11 cellular contexts compared by ENCODE assay signal in genomic region chr19:13208964-13209796, GRCh38. TPM values are rescaled to one million over a fixed set of nuclear protein-coding genes. Genes with fewer than 3 reads are reported as not detected.
A peak's percentile ranks its signal among the peaks of the same experiment; 100 is the strongest.
DNase-seq lines count a peak whose midpoint lies in the region; ATAC-seq and TF ChIP-seq lines count a peak whose summit lies in the region.
"Had no signal": no experiment of that assay in that cellular context is flagged by ENCODE, and none has a peak within 500 bp of the region (broad histone marks: within the 10 kb centered on the region; RNA-seq: fewer than 3 reads in every experiment).

No MANE protein-coding gene starts in this region.

- peaks cover 2% of the 10 kb centered on the region for H3K36me3 Mint-ChIP-seq in activated CD4-positive, alpha-beta T cell treated with anti-CD3 and anti-CD28 coated beads, Interleukin-2, amount 10 ng/mL, durations not matched to agents 7 days and 5 days (ENCODE audit: low read depth)
- H3K36me3 Mint-ChIP-seq in dendritic cell treated with granulocyte-macrophage colony-stimulating factor and Interleukin-4, amounts not matched to agents 40 ng/mL and 50 ng/mL, for 4 days (ENCODE audit: low read depth), result no peaks in the 10 kb centered on the region
- H3K36me3 Mint-ChIP-seq in stimulated activated effector memory CD8-positive, alpha-beta T cell treated with anti-CD3 and anti-CD28 coated beads, Interleukin-12 subunit alpha, Interleukin-12 subunit beta, amount 100 ng/mL, for 72 hours, result no peaks in the 10 kb centered on the region

- H3K27ac ChIP-seq in HL-60 (replicated peaks), result peak overlapping the region; percentile 44

- ATAC-seq in stimulated activated effector memory CD8-positive, alpha-beta T cell treated with anti-CD3 and anti-CD28 coated beads, Interleukin-12 subunit alpha, Interleukin-12 subunit beta, amount 100 ng/mL, for 72 hours, result no peak
- no peak for ATAC-seq in GM21447 (IDR thresholded peaks at IDR 0.05; ENCODE audit: unreplicated experiment)
- ATAC-seq in GM18511 (IDR thresholded peaks at IDR 0.05; ENCODE audit: unreplicated experiment), result no peak

- intact Hi-C loops in dendritic cell treated with granulocyte-macrophage colony-stimulating factor and Interleukin-4, amounts not matched to agents 40 ng/mL and 50 ng/mL, for 4 days (cut with micrococcal nuclease), result loop anchor here (5.0 kb wide), 2 partner anchors 47 to 53 kb away; no protein-coding TSS in a partner anchor

- H3K9me3 Mint-ChIP-seq in activated CD4-positive, alpha-beta T cell treated with anti-CD3 and anti-CD28 coated beads, Interleukin-2, amount 10 ng/mL, durations not matched to agents 7 days and 5 days, result no peaks in the 10 kb centered on the region
- H3K9me3 Mint-ChIP-seq in dendritic cell treated with granulocyte-macrophage colony-stimulating factor and Interleukin-4, amounts not matched to agents 40 ng/mL and 50 ng/mL, for 4 days, result no peaks in the 10 kb centered on the region
- no peaks in the 10 kb centered on the region for H3K9me3 Mint-ChIP-seq in stimulated activated effector memory CD8-positive, alpha-beta T cell treated with anti-CD3 and anti-CD28 coated beads, Interleukin-12 subunit alpha, Interleukin-12 subunit beta, amount 100 ng/mL, for 72 hours
- H3K9me3 Mint-ChIP-seq: neural crest cell had no signal

- CTCF ChIA-PET in activated CD4-positive, alpha-beta T cell treated with anti-CD3 and anti-CD28 coated beads, Interleukin-2, amount 10 ng/mL, durations not matched to agents 7 days and 5 days (lab: Charles Lee), result interaction anchor here (0.6 kb wide), 1 partner anchor 39 kb away, joined by 4 read pairs; no protein-coding TSS in a partner anchor

- H3K4me1 ChIP-seq in BE2C, result no peaks in the 10 kb centered on the region
- H3K4me1 ChIP-seq: A549 had no signal

- peak overlapping the region; percentile 84 for H3K27ac Mint-ChIP-seq in activated CD4-positive, alpha-beta T cell treated with anti-CD3 and anti-CD28 coated beads, Interleukin-2, amount 10 ng/mL, durations not matched to agents 7 days and 5 days
- peak overlapping the region; percentile 78 for H3K27ac Mint-ChIP-seq in dendritic cell treated with granulocyte-macrophage colony-stimulating factor and Interleukin-4, amounts not matched to agents 40 ng/mL and 50 ng/mL, for 4 days
- no peak overlapping the region for H3K27ac Mint-ChIP-seq in stimulated activated effector memory CD8-positive, alpha-beta T cell treated with anti-CD3 and anti-CD28 coated beads, Interleukin-12 subunit alpha, Interleukin-12 subunit beta, amount 100 ng/mL, for 72 hours

- H3K9me3 ChIP-seq in BE2C, result no peaks in the 10 kb centered on the region
- H3K9me3 ChIP-seq: A549 had no signal

- DNase-seq in activated CD4-positive, alpha-beta T cell treated with anti-CD3 and anti-CD28 coated beads, Interleukin-2, amount 10 ng/mL, durations not matched to agents 7 days and 5 days, result no peak
- DNase-seq in activated CD4-positive, alpha-beta T cell treated with anti-CD3 and anti-CD28 coated beads for 1 hour, result no peak
- DNase-seq in HL-60 (ENCODE audit: low read depth in 1 of 2, low spot score in 1 of 2) (no peak), BE2C (no peak)
- no peak for DNase-seq in stimulated activated effector memory CD8-positive, alpha-beta T cell treated with anti-CD3 and anti-CD28 coated beads, Interleukin-12 subunit alpha, Interleukin-12 subunit beta, amount 100 ng/mL, for 72 hours (ENCODE audit: low spot score in 2 of 2)
- DNase-seq: NCI-H510A treated with DMSO at 0.1 percent for 48 hours had no signal

- TF ChIP-seq CTCF in HL-60 (IDR thresholded peaks at IDR 0.05; ENCODE audit: insufficient read depth, low read length) (no peak), BE2C (IDR thresholded peaks at IDR 0.05; ENCODE audit: low read depth, low read length) (no peak)

- H3K4me1 Mint-ChIP-seq in activated CD4-positive, alpha-beta T cell treated with anti-CD3 and anti-CD28 coated beads, Interleukin-2, amount 10 ng/mL, durations not matched to agents 7 days and 5 days, result peaks cover 25% of the 10 kb centered on the region
- H3K4me1 Mint-ChIP-seq in dendritic cell treated with granulocyte-macrophage colony-stimulating factor and Interleukin-4, amounts not matched to agents 40 ng/mL and 50 ng/mL, for 4 days (ENCODE audit: low read depth), result peaks cover 30% of the 10 kb centered on the region
- H3K4me1 Mint-ChIP-seq in stimulated activated effector memory CD8-positive, alpha-beta T cell treated with anti-CD3 and anti-CD28 coated beads, Interleukin-12 subunit alpha, Interleukin-12 subunit beta, amount 100 ng/mL, for 72 hours, result peaks cover 17% of the 10 kb centered on the region

- POLR2A ChIA-PET in activated CD4-positive, alpha-beta T cell treated with anti-CD3 and anti-CD28 coated beads, Interleukin-2, amount 10 ng/mL, durations not matched to agents 7 days and 5 days (lab: Charles Lee), result no interaction called here

- no peaks in the 10 kb centered on the region for H3K36me3 ChIP-seq in BE2C

- no peaks in the 10 kb centered on the region for H3K27me3 ChIP-seq in HL-60 (ENCODE audit: insufficient read depth, poor library complexity, severe bottlenecking)
- H3K27me3 ChIP-seq in BE2C, result no peaks in the 10 kb centered on the region

- H3K27me3 Mint-ChIP-seq in activated CD4-positive, alpha-beta T cell treated with anti-CD3 and anti-CD28 coated beads, Interleukin-2, amount 10 ng/mL, durations not matched to agents 7 days and 5 days, result no peaks in the 10 kb centered on the region
- peaks cover 26% of the 10 kb centered on the region for H3K27me3 Mint-ChIP-seq in dendritic cell treated with granulocyte-macrophage colony-stimulating factor and Interleukin-4, amounts not matched to agents 40 ng/mL and 50 ng/mL, for 4 days

- no peak overlapping the region; the same call in 1 of the 2 replicates for H3K4me3 ChIP-seq in HL-60 (replicated peaks; ENCODE audit: insufficient read depth, low read length)
- H3K4me3 ChIP-seq in BE2C (ENCODE audit: low read depth, low read length), result no peak overlapping the region
- H3K4me3 ChIP-seq: A549 had no signal

- H3K4me3 Mint-ChIP-seq in activated CD4-positive, alpha-beta T cell treated with anti-CD3 and anti-CD28 coated beads, Interleukin-2, amount 10 ng/mL, durations not matched to agents 7 days and 5 days, result peak overlapping the region; percentile 59
- H3K4me3 Mint-ChIP-seq in dendritic cell treated with granulocyte-macrophage colony-stimulating factor and Interleukin-4, amounts not matched to agents 40 ng/mL and 50 ng/mL, for 4 days, result peak overlapping the region; percentile 74
- H3K4me3 Mint-ChIP-seq in stimulated activated effector memory CD8-positive, alpha-beta T cell treated with anti-CD3 and anti-CD28 coated beads, Interleukin-12 subunit alpha, Interleukin-12 subunit beta, amount 100 ng/mL, for 72 hours, result peak overlapping the region; percentile 56
- H3K4me3 Mint-ChIP-seq: neural crest cell had no signal

RNA-seq across cellular contexts. Expression of gene IER2, which starts 59.0 kb away (rescaled TPM):
- 100 to 1,000 TPM; 167 to 188 TPM for total RNA-seq in activated CD4-positive, alpha-beta T cell treated with anti-CD3 and anti-CD28 coated beads, Interleukin-2, amount 10 ng/mL, durations not matched to agents 7 days and 5 days
- 291 TPM for polyA plus RNA-seq in BE2C (2012; ENCODE audit: insufficient read depth, insufficient read length, low read depth)

RNA-seq across cellular contexts. Expression of gene STX10, which starts 59.0 kb away (rescaled TPM):
- total RNA-seq in activated CD4-positive, alpha-beta T cell treated with anti-CD3 and anti-CD28 coated beads, Interleukin-2, amount 10 ng/mL, durations not matched to agents 7 days and 5 days, result 10 to 100 TPM; 62.3 to 65.0 TPM
- polyA plus RNA-seq in BE2C (2012; ENCODE audit: insufficient read depth, insufficient read length, low read depth), result 274 TPM
